ENCODE assay signal across 8 cellular contexts in genomic region chr17:17300624-17301568, GRCh38. TPM values are rescaled to one million over a fixed set of nuclear protein-coding genes. Genes with fewer than 3 reads are reported as not detected.
DNase-seq lines count a peak whose midpoint lies in the region; ATAC-seq and TF ChIP-seq lines count a peak whose summit lies in the region.

No MANE protein-coding gene starts in this region.

- DNase-seq in AG20443 (ENCODE audit: low spot score) (peak; percentile 71), WTC11 (ENCODE audit: low spot score) (peak; percentile 96), coronary artery (ENCODE audit: low spot score) (no peak), right lobe of liver (peak in 1 of 3 donors; percentile 45), NOMO-1 treated with DMSO at 0.1 percent for 48 hours (lab: John Stamatoyannopoulos, UW; ENCODE audit: unreplicated experiment) (no peak), D341Med (ENCODE audit: low spot score) (no peak)
- DNase-seq in stimulated activated CD8-positive, alpha-beta memory T cell treated with anti-CD3 and anti-CD28 coated beads, Interleukin-12 subunit alpha, Interleukin-12 subunit beta, amount 100 ng/mL, for 4 hours (ENCODE audit: low read depth), result peak; percentile 35

- H3K27ac ChIP-seq in coronary artery (peak overlapping the region; percentile 47 to 77), right lobe of liver (no peak overlapping the region)

- H3K36me3 Mint-ChIP-seq in WTC11, result no peaks in the 10 kb centered on the region

- no peak for TF ChIP-seq CTCF in WTC11 (IDR thresholded peaks at IDR 0.05)
- no peak for TF ChIP-seq CTCF in coronary artery (IDR thresholded peaks at IDR 0.05)
- TF ChIP-seq CTCF in right lobe of liver (IDR thresholded peaks at IDR 0.05), result no peak

- no peaks in the 10 kb centered on the region for H3K9me3 Mint-ChIP-seq in WTC11

- H3K27me3 ChIP-seq in right lobe of liver, result no peaks in the 10 kb centered on the region

- H3K27ac Mint-ChIP-seq in WTC11, result peak overlapping the region; percentile 83

- no peaks in the 10 kb centered on the region for H3K36me3 ChIP-seq in right lobe of liver

- H3K27me3 Mint-ChIP-seq in WTC11 (ENCODE audit: low read depth), result peaks cover 15% of the 10 kb centered on the region

- peak overlapping the region; percentile 92 for H3K4me3 Mint-ChIP-seq in WTC11

- intact Hi-C loops in right lobe of liver (cut with DNase I), result loop anchor here in 1 of 2 donors (10.0 kb wide), 1 partner anchor 306 kb away; no protein-coding TSS in a partner anchor

- CTCF ChIA-PET in WTC11 (lab: Charles Lee), result interaction anchor here (0.6 to 2.2 kb wide), 8 partner anchors 11 to 313 kb away, joined by 3 to 8 read pairs (median 6); partner anchors contain the start of gene COPS3

- WGBS in right lobe of liver (ENCODE audit: insufficient coverage, low coverage, low lambda C conversion rate, missing lambda C conversion rate), result 0% methylated on average over 7 of the region's 35 CpGs

- ATAC-seq in HG03045 (IDR thresholded peaks at IDR 0.05; ENCODE audit: unreplicated experiment) (peak; percentile 38), WTC11 (peak; percentile 94), right lobe of liver (peak; percentile 61 to 71 (median 64))

- TF ChIP-seq POLR2A in right lobe of liver (IDR thresholded peaks at IDR 0.05), result no peak

- POLR2A ChIA-PET in WTC11 (lab: Charles Lee), result interaction anchor here (0.6 to 1.4 kb wide), 3 partner anchors 21 to 434 kb away, joined by 3 to 8 read pairs (median 7); partner anchors contain the start of gene RASD1

- peak overlapping the region; percentile 66 for H3K4me3 ChIP-seq in coronary artery
- peak overlapping the region; percentile 23 to 44 (median 37) for H3K4me3 ChIP-seq in right lobe of liver

- H3K4me1 ChIP-seq in right lobe of liver, result peaks cover 0 to 10% (median 0%) of the 10 kb centered on the region in 4 donors

- H3K9me3 ChIP-seq in right lobe of liver, result no peaks in the 10 kb centered on the region

- H3K4me1 Mint-ChIP-seq in WTC11, result peaks cover 36% of the 10 kb centered on the region

TF ChIP-seq in WTC11, 78 proteins besides CTCF, POLR2A, EP300 and RAD21 (continues in another document):
- TF ChIP-seq ZBTB43 (CRISPR knock-in tag; IDR thresholded peaks at IDR 0.05) (no peak), PRRX2 (CRISPR knock-in tag; IDR thresholded peaks at IDR 0.05) (no peak), RORB (CRISPR knock-in tag; IDR thresholded peaks at IDR 0.05) (no peak), NFE2L1 (CRISPR knock-in tag; IDR thresholded peaks at IDR 0.05) (no peak), ESRRA (CRISPR knock-in tag; IDR thresholded peaks at IDR 0.05; ENCODE audit: borderline replicate concordance) (0 out of 2 replicates have a peak, but pooled peaks have one; percentile 30), ZNF121 (CRISPR knock-in tag; IDR thresholded peaks at IDR 0.05) (no peak), ZMAT4 (CRISPR knock-in tag; IDR thresholded peaks at IDR 0.05) (no peak), FOXP4 (CRISPR knock-in tag; IDR thresholded peaks at IDR 0.05) (peak; percentile 19; the same call in 1 of the 2 replicates), CBFB (CRISPR knock-in tag; IDR thresholded peaks at IDR 0.05; ENCODE audit: low read depth) (no peak; the same call in 1 of the 2 replicates), TEAD1 (CRISPR knock-in tag; IDR thresholded peaks at IDR 0.05) (peak; percentile 84; the same call in 1 of the 2 replicates), ARID4B (CRISPR knock-in tag; IDR thresholded peaks at IDR 0.05; ENCODE audit: borderline replicate concordance) (peak; percentile 68; the same call in 1 of the 2 replicates), NR2C2 (CRISPR knock-in tag; IDR thresholded peaks at IDR 0.05) (no peak), MYBL2 (CRISPR knock-in tag; IDR thresholded peaks at IDR 0.05) (no peak), ATF3 (CRISPR knock-in tag; conservative IDR thresholded peaks at IDR 0.05) (no peak), IRF1 (CRISPR knock-in tag; IDR thresholded peaks at IDR 0.05) (no peak), JUN (CRISPR knock-in tag; IDR thresholded peaks at IDR 0.05) (no peak)

RNA-seq across cellular contexts. Expression of gene NT5M, which starts 2.3 kb away (rescaled TPM):
- 10.8 to 18.8 TPM (median 17.5 TPM) in 3 replicates for total RNA-seq in WTC11 (2021)
- 1 to 10 TPM in 2 of 6 experiments, under 1 TPM in 4; 0.51 to 3.0 (median 0.87) TPM for total RNA-seq in right lobe of liver

RNA-seq across cellular contexts. Expression of gene COPS3, which starts 19.9 kb away (rescaled TPM):
- total RNA-seq in WTC11 (2021) (71.6 to 78.3 TPM (median 74.8 TPM) in 3 replicates), right lobe of liver (10 to 100 TPM; 19.7 to 33.0 (median 25.8) TPM)

Comparison
In these comparisons a context has a peak if more than half of its experiments do, and no peak if none do; other contexts are left out.
1. DNase-seq: peak in AG20443 (single experiment), WTC11 (single experiment) and stimulated activated CD8-positive, alpha-beta memory T cell treated with anti-CD3 and anti-CD28 coated beads, Interleukin-12 subunit alpha, Interleukin-12 subunit beta, amount 100 ng/mL, for 4 hours (single experiment); none in coronary artery (single experiment), NOMO-1 treated with DMSO at 0.1 percent for 48 hours (single experiment) and D341Med (single experiment).
2. ATAC-seq: peak in every context shown above with its lines; median percentile 94 in WTC11; 64 in right lobe of liver; 38 in HG03045.
3. H3K27ac ChIP-seq: peak in coronary artery (2 of 2); none in right lobe of liver (0 of 3).